ENCODE assay signal across 20 cellular contexts in the genomic region with DNA sequence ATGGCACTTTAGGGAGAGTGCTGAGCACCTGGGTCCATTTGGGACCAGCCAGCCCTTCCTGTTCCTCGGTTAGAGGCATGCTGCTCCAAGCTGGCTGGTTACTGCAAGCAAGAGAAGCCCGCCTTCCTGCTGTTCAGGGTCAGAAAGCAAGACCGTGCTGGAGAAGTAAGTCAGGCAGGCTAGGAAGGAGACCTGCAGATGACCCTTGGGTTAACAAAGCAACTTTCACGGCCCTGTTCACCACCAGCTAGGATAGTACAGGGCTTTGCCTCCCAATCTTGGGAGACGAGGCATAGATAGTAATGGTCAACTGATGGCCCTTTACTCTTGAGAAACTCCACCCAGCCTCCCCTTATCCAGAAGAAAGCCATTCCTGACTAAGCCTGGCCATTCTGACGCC.
DNase-seq lines count a peak whose midpoint lies in the region; ATAC-seq and TF ChIP-seq lines count a peak whose summit lies in the region.
"Had no signal": no experiment of that assay in that cellular context is flagged by ENCODE, and none has a peak within 500 bp of the region (broad histone marks: within the 10 kb centered on the region; RNA-seq: fewer than 3 reads in every experiment).

No MANE protein-coding gene starts in this region.

- H3K27me3 Mint-ChIP-seq in MCF 10A (ENCODE audit: insufficient read depth, unreplicated experiment) (no peaks in the 10 kb centered on the region), neural crest cell (ENCODE audit: low read depth) (no peaks in the 10 kb centered on the region)
- no peaks in the 10 kb centered on the region for H3K27me3 Mint-ChIP-seq in activated naive CD4-positive, alpha-beta T cell treated with anti-CD3 and anti-CD28 coated beads, Interleukin-2, amount 10 ng/mL, durations not matched to agents 7 days and 5 days
- H3K27me3 Mint-ChIP-seq: memory B cell, naive B cell had no signal

- peaks cover 23 to 30% of the 10 kb centered on the region in 2 donors for H3K4me1 ChIP-seq in breast epithelium

- H3K27me3 ChIP-seq in breast epithelium: no peaks in the 10 kb centered on the region
- H3K27me3 ChIP-seq: Peyer's patch had no signal

- H3K36me3 Mint-ChIP-seq in MCF 10A (ENCODE audit: insufficient read depth, unreplicated experiment) (peaks cover 28% of the 10 kb centered on the region), neural crest cell (ENCODE audit: low read depth) (peaks cover 19% of the 10 kb centered on the region)
- H3K36me3 Mint-ChIP-seq in activated naive CD4-positive, alpha-beta T cell treated with anti-CD3 and anti-CD28 coated beads, Interleukin-2, amount 10 ng/mL, durations not matched to agents 7 days and 5 days: peaks cover 58% of the 10 kb centered on the region

- H3K9me3 ChIP-seq in breast epithelium: no peaks in the 10 kb centered on the region
- H3K9me3 ChIP-seq: Peyer's patch had no signal

- H3K27ac ChIP-seq in breast epithelium: peak overlapping the region; percentile 69 to 86
- H3K27ac ChIP-seq in epithelial cell of prostate: peak overlapping the region; percentile 68
- H3K27ac ChIP-seq in caudate nucleus (ENCODE audit: low read depth, low read length): no peak overlapping the region
- H3K27ac ChIP-seq: WERI-Rb-1 had no signal

- H3K4me3 Mint-ChIP-seq in MCF 10A (ENCODE audit: unreplicated experiment) (no peak overlapping the region), neural crest cell (no peak overlapping the region)
- no peak overlapping the region for H3K4me3 Mint-ChIP-seq in activated naive CD4-positive, alpha-beta T cell treated with anti-CD3 and anti-CD28 coated beads, Interleukin-2, amount 10 ng/mL, durations not matched to agents 7 days and 5 days
- H3K4me3 Mint-ChIP-seq: HFFc6, memory B cell had no signal

- no TSS peak for BruUV-seq in MCF 10A (replicated peaks; lab: Mats Ljungman, UMichigan)

- TF ChIP-seq CTCF in breast epithelium (IDR thresholded peaks at IDR 0.05): no peak
- TF ChIP-seq CTCF in MCF 10A (IDR thresholded peaks at IDR 0.05; ENCODE audit: unreplicated experiment): no peak
- TF ChIP-seq CTCF in neural crest cell (conservative IDR thresholded peaks at IDR 0.05): no peak

- POLR2A ChIA-PET in MCF 10A (lab: Yijun Ruan, JAX): interaction anchor here (0.9 to 2.2 kb wide), 2 partner anchors 14 to 44 kb away, joined by 3 to 13 read pairs; no protein-coding TSS in a partner anchor

- CTCF ChIA-PET in MCF 10A (lab: Yijun Ruan, JAX): no interaction called here
- CTCF ChIA-PET in activated naive CD4-positive, alpha-beta T cell treated with anti-CD3 and anti-CD28 coated beads, Interleukin-2, amount 10 ng/mL, durations not matched to agents 7 days and 5 days (lab: Charles Lee): no interaction called here

- intact Hi-C loops in breast epithelium (cut with DNase I; ENCODE audit: low total_unique reads): no loop called here
- intact Hi-C loops in MCF 10A (cut with micrococcal nuclease): loop anchor here (2.0 kb wide), 1 partner anchor 45 kb away; no protein-coding TSS in a partner anchor

- H3K9me3 Mint-ChIP-seq in MCF 10A (ENCODE audit: unreplicated experiment) (no peaks in the 10 kb centered on the region), neural crest cell (peaks cover 2% of the 10 kb centered on the region)
- no peaks in the 10 kb centered on the region for H3K9me3 Mint-ChIP-seq in activated naive CD4-positive, alpha-beta T cell treated with anti-CD3 and anti-CD28 coated beads, Interleukin-2, amount 10 ng/mL, durations not matched to agents 7 days and 5 days
- H3K9me3 Mint-ChIP-seq: HFFc6; memory B cell; naive B cell; stimulated activated effector memory CD8-positive, alpha-beta T cell treated with anti-CD3 and anti-CD28 coated beads, Interleukin-12 subunit alpha, Interleukin-12 subunit beta, amount 100 ng/mL, for 72 hours had no signal

- no peak for ATAC-seq in GM21528 (IDR thresholded peaks at IDR 0.05; ENCODE audit: low FRiP score, unreplicated experiment)
- ATAC-seq: esophagus mucosa had no signal

- no peak overlapping the region for H3K4me3 ChIP-seq in breast epithelium
- H3K4me3 ChIP-seq: Peyer's patch had no signal

- no peaks in the 10 kb centered on the region for H3K36me3 ChIP-seq in breast epithelium
- H3K36me3 ChIP-seq: Peyer's patch, WERI-Rb-1 had no signal

- TF ChIP-seq POLR2A in breast epithelium (IDR thresholded peaks at IDR 0.05): no peak

- DNase-seq in breast epithelium (ENCODE audit: low spot score in 2 of 2) (no peak), MCF 10A (ENCODE audit: unreplicated experiment) (no peak), epithelial cell of prostate (ENCODE audit: low read depth, low spot score) (no peak), neural crest cell (ENCODE audit: low read depth, low spot score) (no peak), NCI-H1092 treated with DMSO at 0.1 percent for 48 hours (lab: John Stamatoyannopoulos, UW) (no peak), caudate nucleus (lab: John Stamatoyannopoulos, UW) (no peak)
- no peak for DNase-seq in activated naive CD4-positive, alpha-beta T cell treated with anti-CD3 and anti-CD28 coated beads, Interleukin-2, amount 10 ng/mL, durations not matched to agents 7 days and 5 days
- DNase-seq: HFFc6, KBM-7, MV-4-11, naive B cell, NCI-H187 treated with DMSO at 0.1 percent for 48 hours, NCI-H2227 treated with DMSO at 0.1 percent for 48 hours, Peyer's patch, T-helper 2 cell, WERI-Rb-1 had no signal

- H3K27ac Mint-ChIP-seq in MCF 10A (ENCODE audit: low read depth, unreplicated experiment) (no peak overlapping the region), neural crest cell (ENCODE audit: unreplicated experiment) (peak overlapping the region; percentile 35)
- H3K27ac Mint-ChIP-seq in activated naive CD4-positive, alpha-beta T cell treated with anti-CD3 and anti-CD28 coated beads, Interleukin-2, amount 10 ng/mL, durations not matched to agents 7 days and 5 days: no peak overlapping the region

- H3K4me1 Mint-ChIP-seq in MCF 10A (ENCODE audit: insufficient read depth, unreplicated experiment) (peaks cover 34% of the 10 kb centered on the region), neural crest cell (peaks cover 24% of the 10 kb centered on the region)
- H3K4me1 Mint-ChIP-seq in activated naive CD4-positive, alpha-beta T cell treated with anti-CD3 and anti-CD28 coated beads, Interleukin-2, amount 10 ng/mL, durations not matched to agents 7 days and 5 days: peaks cover 54% of the 10 kb centered on the region
